9 cellular contexts compared by ENCODE assay signal in the genomic region with DNA sequence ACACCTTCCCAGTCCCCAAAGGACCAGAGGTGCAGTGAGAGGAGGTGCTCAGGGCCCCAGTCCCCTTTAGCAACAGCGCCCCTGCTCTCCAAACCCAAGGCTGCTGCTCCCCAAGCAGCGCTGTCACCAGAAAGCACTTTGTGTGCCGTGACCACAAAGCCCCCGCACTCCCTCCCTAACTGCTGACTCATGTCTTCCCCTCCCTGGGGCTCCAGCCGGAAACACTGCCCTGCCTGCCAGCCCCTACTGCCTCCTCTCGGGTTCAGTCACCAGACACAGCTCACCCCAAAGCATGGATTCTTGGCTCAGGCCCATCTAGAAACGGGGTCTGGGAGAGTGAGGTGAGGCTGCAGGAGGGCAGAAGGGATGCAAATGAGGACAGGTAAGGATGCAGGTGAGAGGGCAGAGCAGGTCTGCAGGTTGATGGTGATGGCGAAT. TPM values are rescaled to one million over a fixed set of nuclear protein-coding genes. Genes with fewer than 3 reads are reported as not detected.
DNase-seq lines count a peak whose midpoint lies in the region; ATAC-seq and TF ChIP-seq lines count a peak whose summit lies in the region.
"Had no signal": no experiment of that assay in that cellular context is flagged by ENCODE, and none has a peak within 500 bp of the region (broad histone marks: within the 10 kb centered on the region; RNA-seq: fewer than 3 reads in every experiment).

No MANE protein-coding gene starts in this region.

- intact Hi-C loops in posterior vena cava (cut with DNase I) = no loop called here

- TF ChIP-seq CTCF in fibroblast of mammary gland (conservative IDR thresholded peaks at IDR 0.05; ENCODE audit: control insufficient read depth, insufficient read depth, low read depth, low read length) = no peak

- no peak overlapping the region for H3K4me3 ChIP-seq in fibroblast of mammary gland (ENCODE audit: control insufficient read depth, low read depth, low read length)

- DNase-seq in COLO829 (ENCODE audit: low spot score) (peak; percentile 57), NOMO-1 (lab: John Stamatoyannopoulos, UW; ENCODE audit: unreplicated experiment in 2 of 2) (peak; percentile 89 to 91), fibroblast of mammary gland (ENCODE audit: low read depth) (peak; percentile 57), posterior vena cava (ENCODE audit: low spot score) (peak; percentile 90), NCI-H2029 (lab: John Stamatoyannopoulos, UW) (no peak), SHP77 treated with DMSO at 0.1 percent for 48 hours (lab: John Stamatoyannopoulos, UW) (no peak)
- peak; percentile 85 for DNase-seq in activated CD8-positive, alpha-beta memory T cell treated with anti-CD3 and anti-CD28 coated beads, Interleukin-2, amount 50 U/mL, for 24 hours (ENCODE audit: extremely low read depth)

- peak; percentile 55 for ATAC-seq in GM21825 (IDR thresholded peaks at IDR 0.05; ENCODE audit: unreplicated experiment)

RNA-seq across cellular contexts. Expression of a gene that starts 4.9 kb away (rescaled TPM):
- 1 to 10 TPM; 1.4 to 1.6 TPM for total RNA-seq in posterior vena cava
- total RNA-seq: temporal lobe had no signal

RNA-seq across cellular contexts. Expression of a gene that starts 45.6 kb away (rescaled TPM):
- 1,000 to 10,000 TPM in 1 of 2 donors, 100 to 1,000 TPM in 1; 929 to 2,763 TPM for total RNA-seq in posterior vena cava

Comparison
In these comparisons a context has a peak if more than half of its experiments do, and no peak if none do; other contexts are left out.
1. DNase-seq: peak in COLO829 (single experiment), NOMO-1 (2 of 2), activated CD8-positive, alpha-beta memory T cell treated with anti-CD3 and anti-CD28 coated beads, Interleukin-2, amount 50 U/mL, for 24 hours (single experiment), fibroblast of mammary gland (single experiment) and posterior vena cava (single experiment); none in NCI-H2029 (single experiment) and SHP77 treated with DMSO at 0.1 percent for 48 hours (single experiment).